1 cellular context compared by ENCODE assay signal in the genomic region with DNA sequence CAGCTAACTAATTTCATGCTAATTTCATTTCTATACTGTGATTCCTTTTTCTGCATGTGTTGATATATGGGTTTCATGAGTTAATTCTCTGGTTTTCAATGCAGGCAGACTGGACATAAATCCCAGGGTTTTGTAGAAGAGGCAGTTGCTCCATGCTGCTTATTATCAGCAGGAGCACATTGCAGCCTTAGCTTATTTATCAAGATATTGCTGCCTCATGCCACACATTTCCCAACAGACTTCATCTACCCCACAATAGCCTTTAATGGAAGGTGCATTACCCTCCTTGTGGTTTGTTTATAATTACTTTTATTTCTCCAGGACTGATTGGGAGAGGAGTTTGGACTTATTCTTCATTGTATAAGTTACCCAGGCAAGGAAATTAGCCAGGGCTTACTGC.
TF ChIP-seq lines count a peak whose summit lies in the region.

No MANE protein-coding gene starts in this region.

TF ChIP-seq in K562, 482 proteins besides CTCF, POLR2A, EP300 and RAD21 (continued from another document):
- TF ChIP-seq, protein P1, sequence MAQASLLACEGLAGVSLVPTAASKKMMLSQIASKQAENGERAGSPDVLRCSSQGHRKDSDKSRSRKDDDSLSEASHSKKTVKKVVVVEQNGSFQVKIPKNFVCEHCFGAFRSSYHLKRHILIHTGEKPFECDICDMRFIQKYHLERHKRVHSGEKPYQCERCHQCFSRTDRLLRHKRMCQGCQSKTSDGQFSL (CRISPR knock-in tag; IDR thresholded peaks at IDR 0.05): no peak
- TF ChIP-seq, protein P1 (tag; IDR thresholded peaks at IDR 0.05): no peak
- TF ChIP-seq TAF9B (IDR thresholded peaks at IDR 0.05; ENCODE audit: partially characterized antibody) (no peak), NELFE (IDR thresholded peaks at IDR 0.05; ENCODE audit: insufficient read depth, insufficient read length) (no peak), SRSF3 (IDR thresholded peaks at IDR 0.05; ENCODE audit: insufficient read depth, low read length) (no peak), MCM7 (IDR thresholded peaks at IDR 0.05) (no peak), ARID2 (IDR thresholded peaks at IDR 0.05) (no peak), BHLHE40 (IDR thresholded peaks at IDR 0.05; ENCODE audit: low read length) (0 out of 2 replicates have a peak, but pooled peaks have one; percentile 39), POLR2AphosphoS5 (IDR thresholded peaks at IDR 0.05; ENCODE audit: control insufficient read depth, insufficient read depth, low read depth, low read length) (peak; percentile 78), CBFA2T3 (IDR thresholded peaks at IDR 0.05) (peak; percentile 92), ZNF165 (CRISPR knock-in tag; IDR thresholded peaks at IDR 0.05; ENCODE audit: borderline replicate concordance) (no peak), ZKSCAN8 (CRISPR knock-in tag; IDR thresholded peaks at IDR 0.05) (0 out of 2 replicates have a peak, but pooled peaks have one; percentile 16), ZNF75A (CRISPR knock-in tag; IDR thresholded peaks at IDR 0.05) (no peak), FOXM1 (IDR thresholded peaks at IDR 0.05; ENCODE audit: low read depth) (peak; percentile 57; the same call in 1 of the 2 replicates), FOXM1 (CRISPR knock-in tag; IDR thresholded peaks at IDR 0.05; ENCODE audit: low read depth) (no peak), CBX8 (IDR thresholded peaks at IDR 0.05; ENCODE audit: borderline replicate concordance, extremely low read depth, low read depth, low read length, poor library complexity, severe bottlenecking) (no peak), MCM3 (IDR thresholded peaks at IDR 0.05) (no peak), ZNF766 (CRISPR knock-in tag; conservative IDR thresholded peaks at IDR 0.05) (0 out of 2 replicates have a peak, but pooled peaks have one; percentile 44), ZBTB17 (CRISPR knock-in tag; IDR thresholded peaks at IDR 0.05) (no peak), CBX2 (IDR thresholded peaks at IDR 0.05; ENCODE audit: insufficient read depth, low read length, poor library complexity, severe bottlenecking) (no peak), PHB2 (IDR thresholded peaks at IDR 0.05; ENCODE audit: low read depth) (no peak), MCM5 (IDR thresholded peaks at IDR 0.05; ENCODE audit: low read depth) (no peak), ZNF316 (IDR thresholded peaks at IDR 0.05) (peak; percentile 48; the same call in 1 of the 2 replicates), XRCC4 (IDR thresholded peaks at IDR 0.05; ENCODE audit: extremely low read depth, insufficient read depth, insufficient read length) (no peak), ZNF239 (CRISPR knock-in tag; IDR thresholded peaks at IDR 0.05) (no peak), SRSF9 (IDR thresholded peaks at IDR 0.05; ENCODE audit: borderline replicate concordance, low read depth, low read length) (no peak), ZNF134 (CRISPR knock-in tag; conservative IDR thresholded peaks at IDR 0.05) (0 out of 2 replicates have a peak, but pooled peaks have one; percentile 19), POLR3A (IDR thresholded peaks at IDR 0.05; ENCODE audit: borderline replicate concordance, extremely low read depth, insufficient read depth, insufficient read length) (no peak), ADNP (tag; IDR thresholded peaks at IDR 0.05) (0 out of 2 replicates have a peak, but pooled peaks have one; percentile 19), MIER1 (IDR thresholded peaks at IDR 0.05; ENCODE audit: low read depth) (no peak), NUFIP1 (IDR thresholded peaks at IDR 0.05; ENCODE audit: partially characterized antibody) (no peak)
- TF ChIP-seq, protein P2, sequence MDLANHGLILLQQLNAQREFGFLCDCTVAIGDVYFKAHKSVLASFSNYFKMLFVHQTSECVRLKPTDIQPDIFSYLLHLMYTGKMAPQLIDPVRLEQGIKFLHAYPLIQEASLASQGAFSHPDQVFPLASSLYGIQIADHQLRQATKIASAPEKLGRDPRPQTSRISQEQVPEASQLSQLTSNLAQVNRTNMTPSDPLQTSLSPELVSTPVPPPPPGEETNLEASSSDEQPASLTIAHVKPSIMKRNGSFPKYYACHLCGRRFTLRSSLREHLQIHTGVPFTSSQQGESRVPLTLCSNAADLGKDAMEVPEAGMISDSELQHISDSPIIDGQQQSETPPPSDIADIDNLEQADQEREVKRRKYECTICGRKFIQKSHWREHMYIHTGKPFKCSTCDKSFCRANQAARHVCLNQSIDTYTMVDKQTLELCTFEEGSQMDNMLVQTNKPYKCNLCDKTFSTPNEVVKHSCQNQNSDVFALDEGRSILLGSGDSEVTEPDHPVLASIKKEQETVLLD (IDR thresholded peaks at IDR 0.05): no peak
- TF ChIP-seq, protein P3, sequence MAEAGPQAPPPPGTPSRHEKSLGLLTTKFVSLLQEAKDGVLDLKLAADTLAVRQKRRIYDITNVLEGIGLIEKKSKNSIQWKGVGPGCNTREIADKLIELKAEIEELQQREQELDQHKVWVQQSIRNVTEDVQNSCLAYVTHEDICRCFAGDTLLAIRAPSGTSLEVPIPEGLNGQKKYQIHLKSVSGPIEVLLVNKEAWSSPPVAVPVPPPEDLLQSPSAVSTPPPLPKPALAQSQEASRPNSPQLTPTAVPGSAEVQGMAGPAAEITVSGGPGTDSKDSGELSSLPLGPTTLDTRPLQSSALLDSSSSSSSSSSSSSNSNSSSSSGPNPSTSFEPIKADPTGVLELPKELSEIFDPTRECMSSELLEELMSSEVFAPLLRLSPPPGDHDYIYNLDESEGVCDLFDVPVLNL (CRISPR knock-in tag; IDR thresholded peaks at IDR 0.05; ENCODE audit: low read depth): no peak
- TF ChIP-seq, protein P4, sequence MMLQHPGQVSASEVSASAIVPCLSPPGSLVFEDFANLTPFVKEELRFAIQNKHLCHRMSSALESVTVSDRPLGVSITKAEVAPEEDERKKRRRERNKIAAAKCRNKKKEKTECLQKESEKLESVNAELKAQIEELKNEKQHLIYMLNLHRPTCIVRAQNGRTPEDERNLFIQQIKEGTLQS (IDR thresholded peaks at IDR 0.05): no peak
- TF ChIP-seq, protein P4 (CRISPR knock-in tag; conservative IDR thresholded peaks at IDR 0.05): no peak
- TF ChIP-seq, protein P5, sequence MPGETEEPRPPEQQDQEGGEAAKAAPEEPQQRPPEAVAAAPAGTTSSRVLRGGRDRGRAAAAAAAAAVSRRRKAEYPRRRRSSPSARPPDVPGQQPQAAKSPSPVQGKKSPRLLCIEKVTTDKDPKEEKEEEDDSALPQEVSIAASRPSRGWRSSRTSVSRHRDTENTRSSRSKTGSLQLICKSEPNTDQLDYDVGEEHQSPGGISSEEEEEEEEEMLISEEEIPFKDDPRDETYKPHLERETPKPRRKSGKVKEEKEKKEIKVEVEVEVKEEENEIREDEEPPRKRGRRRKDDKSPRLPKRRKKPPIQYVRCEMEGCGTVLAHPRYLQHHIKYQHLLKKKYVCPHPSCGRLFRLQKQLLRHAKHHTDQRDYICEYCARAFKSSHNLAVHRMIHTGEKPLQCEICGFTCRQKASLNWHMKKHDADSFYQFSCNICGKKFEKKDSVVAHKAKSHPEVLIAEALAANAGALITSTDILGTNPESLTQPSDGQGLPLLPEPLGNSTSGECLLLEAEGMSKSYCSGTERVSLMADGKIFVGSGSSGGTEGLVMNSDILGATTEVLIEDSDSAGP (CRISPR knock-in tag; IDR thresholded peaks at IDR 0.05): no peak
- TF ChIP-seq, protein P6, sequence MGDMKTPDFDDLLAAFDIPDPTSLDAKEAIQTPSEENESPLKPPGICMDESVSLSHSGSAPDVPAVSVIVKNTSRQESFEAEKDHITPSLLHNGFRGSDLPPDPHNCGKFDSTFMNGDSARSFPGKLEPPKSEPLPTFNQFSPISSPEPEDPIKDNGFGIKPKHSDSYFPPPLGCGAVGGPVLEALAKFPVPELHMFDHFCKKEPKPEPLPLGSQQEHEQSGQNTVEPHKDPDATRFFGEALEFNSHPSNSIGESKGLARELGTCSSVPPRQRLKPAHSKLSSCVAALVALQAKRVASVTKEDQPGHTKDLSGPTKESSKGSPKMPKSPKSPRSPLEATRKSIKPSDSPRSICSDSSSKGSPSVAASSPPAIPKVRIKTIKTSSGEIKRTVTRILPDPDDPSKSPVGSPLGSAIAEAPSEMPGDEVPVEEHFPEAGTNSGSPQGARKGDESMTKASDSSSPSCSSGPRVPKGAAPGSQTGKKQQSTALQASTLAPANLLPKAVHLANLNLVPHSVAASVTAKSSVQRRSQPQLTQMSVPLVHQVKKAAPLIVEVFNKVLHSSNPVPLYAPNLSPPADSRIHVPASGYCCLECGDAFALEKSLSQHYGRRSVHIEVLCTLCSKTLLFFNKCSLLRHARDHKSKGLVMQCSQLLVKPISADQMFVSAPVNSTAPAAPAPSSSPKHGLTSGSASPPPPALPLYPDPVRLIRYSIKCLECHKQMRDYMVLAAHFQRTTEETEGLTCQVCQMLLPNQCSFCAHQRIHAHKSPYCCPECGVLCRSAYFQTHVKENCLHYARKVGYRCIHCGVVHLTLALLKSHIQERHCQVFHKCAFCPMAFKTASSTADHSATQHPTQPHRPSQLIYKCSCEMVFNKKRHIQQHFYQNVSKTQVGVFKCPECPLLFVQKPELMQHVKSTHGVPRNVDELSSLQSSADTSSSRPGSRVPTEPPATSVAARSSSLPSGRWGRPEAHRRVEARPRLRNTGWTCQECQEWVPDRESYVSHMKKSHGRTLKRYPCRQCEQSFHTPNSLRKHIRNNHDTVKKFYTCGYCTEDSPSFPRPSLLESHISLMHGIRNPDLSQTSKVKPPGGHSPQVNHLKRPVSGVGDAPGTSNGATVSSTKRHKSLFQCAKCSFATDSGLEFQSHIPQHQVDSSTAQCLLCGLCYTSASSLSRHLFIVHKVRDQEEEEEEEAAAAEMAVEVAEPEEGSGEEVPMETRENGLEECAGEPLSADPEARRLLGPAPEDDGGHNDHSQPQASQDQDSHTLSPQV (IDR thresholded peaks at IDR 0.05): peak; percentile 52; the same call in 1 of the 2 replicates
- TF ChIP-seq, protein P7, sequence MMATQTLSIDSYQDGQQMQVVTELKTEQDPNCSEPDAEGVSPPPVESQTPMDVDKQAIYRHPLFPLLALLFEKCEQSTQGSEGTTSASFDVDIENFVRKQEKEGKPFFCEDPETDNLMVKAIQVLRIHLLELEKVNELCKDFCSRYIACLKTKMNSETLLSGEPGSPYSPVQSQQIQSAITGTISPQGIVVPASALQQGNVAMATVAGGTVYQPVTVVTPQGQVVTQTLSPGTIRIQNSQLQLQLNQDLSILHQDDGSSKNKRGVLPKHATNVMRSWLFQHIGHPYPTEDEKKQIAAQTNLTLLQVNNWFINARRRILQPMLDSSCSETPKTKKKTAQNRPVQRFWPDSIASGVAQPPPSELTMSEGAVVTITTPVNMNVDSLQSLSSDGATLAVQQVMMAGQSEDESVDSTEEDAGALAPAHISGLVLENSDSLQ (IDR thresholded peaks at IDR 0.05): 0 out of 2 replicates have a peak, but pooled peaks have one; percentile 23
- TF ChIP-seq, protein P8, sequence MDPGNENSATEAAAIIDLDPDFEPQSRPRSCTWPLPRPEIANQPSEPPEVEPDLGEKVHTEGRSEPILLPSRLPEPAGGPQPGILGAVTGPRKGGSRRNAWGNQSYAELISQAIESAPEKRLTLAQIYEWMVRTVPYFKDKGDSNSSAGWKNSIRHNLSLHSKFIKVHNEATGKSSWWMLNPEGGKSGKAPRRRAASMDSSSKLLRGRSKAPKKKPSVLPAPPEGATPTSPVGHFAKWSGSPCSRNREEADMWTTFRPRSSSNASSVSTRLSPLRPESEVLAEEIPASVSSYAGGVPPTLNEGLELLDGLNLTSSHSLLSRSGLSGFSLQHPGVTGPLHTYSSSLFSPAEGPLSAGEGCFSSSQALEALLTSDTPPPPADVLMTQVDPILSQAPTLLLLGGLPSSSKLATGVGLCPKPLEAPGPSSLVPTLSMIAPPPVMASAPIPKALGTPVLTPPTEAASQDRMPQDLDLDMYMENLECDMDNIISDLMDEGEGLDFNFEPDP (CRISPR knock-in tag; IDR thresholded peaks at IDR 0.05): no peak
- TF ChIP-seq, protein P9, sequence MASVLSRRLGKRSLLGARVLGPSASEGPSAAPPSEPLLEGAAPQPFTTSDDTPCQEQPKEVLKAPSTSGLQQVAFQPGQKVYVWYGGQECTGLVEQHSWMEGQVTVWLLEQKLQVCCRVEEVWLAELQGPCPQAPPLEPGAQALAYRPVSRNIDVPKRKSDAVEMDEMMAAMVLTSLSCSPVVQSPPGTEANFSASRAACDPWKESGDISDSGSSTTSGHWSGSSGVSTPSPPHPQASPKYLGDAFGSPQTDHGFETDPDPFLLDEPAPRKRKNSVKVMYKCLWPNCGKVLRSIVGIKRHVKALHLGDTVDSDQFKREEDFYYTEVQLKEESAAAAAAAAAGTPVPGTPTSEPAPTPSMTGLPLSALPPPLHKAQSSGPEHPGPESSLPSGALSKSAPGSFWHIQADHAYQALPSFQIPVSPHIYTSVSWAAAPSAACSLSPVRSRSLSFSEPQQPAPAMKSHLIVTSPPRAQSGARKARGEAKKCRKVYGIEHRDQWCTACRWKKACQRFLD (CRISPR knock-in tag; IDR thresholded peaks at IDR 0.05): peak; percentile 77; the same call in 1 of the 2 replicates
- TF ChIP-seq, protein P10, sequence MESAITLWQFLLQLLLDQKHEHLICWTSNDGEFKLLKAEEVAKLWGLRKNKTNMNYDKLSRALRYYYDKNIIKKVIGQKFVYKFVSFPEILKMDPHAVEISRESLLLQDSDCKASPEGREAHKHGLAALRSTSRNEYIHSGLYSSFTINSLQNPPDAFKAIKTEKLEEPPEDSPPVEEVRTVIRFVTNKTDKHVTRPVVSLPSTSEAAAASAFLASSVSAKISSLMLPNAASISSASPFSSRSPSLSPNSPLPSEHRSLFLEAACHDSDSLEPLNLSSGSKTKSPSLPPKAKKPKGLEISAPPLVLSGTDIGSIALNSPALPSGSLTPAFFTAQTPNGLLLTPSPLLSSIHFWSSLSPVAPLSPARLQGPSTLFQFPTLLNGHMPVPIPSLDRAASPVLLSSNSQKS (CRISPR knock-in tag; IDR thresholded peaks at IDR 0.05): no peak
